In genomic region chr10:63518690-63519288, GRCh38 we compare ENCODE assay signal across 1 cellular context.
TF ChIP-seq lines count a peak whose summit lies in the region.

No MANE protein-coding gene starts in this region.

TF ChIP-seq in K562, 482 proteins besides CTCF, POLR2A, EP300 and RAD21:
- TF ChIP-seq PRMT5 (CRISPR knock-in tag; IDR thresholded peaks at IDR 0.05) (no peak), SFPQ (IDR thresholded peaks at IDR 0.05; ENCODE audit: low read depth, low read length) (no peak), TRIM24 (IDR thresholded peaks at IDR 0.05) (peak in 1 of 2 experiments; percentile 39; a peak in 1 of 4 replicates), ZBTB33 (CRISPR knock-in tag; IDR thresholded peaks at IDR 0.05) (peak; percentile 72; the same call in 1 of the 2 replicates), TCF7L2 (IDR thresholded peaks at IDR 0.05; ENCODE audit: low read depth, low read length) (no peak), HOMEZ (CRISPR knock-in tag; IDR thresholded peaks at IDR 0.05) (no peak), ATF3 (IDR thresholded peaks at IDR 0.05) (0 out of 2 replicates have a peak, but pooled peaks have one; percentile 12), ATF3 (CRISPR knock-in tag; conservative IDR thresholded peaks at IDR 0.05) (no peak), ZNF165 (CRISPR knock-in tag; IDR thresholded peaks at IDR 0.05; ENCODE audit: borderline replicate concordance) (no peak), IRF9 (tag; IDR thresholded peaks at IDR 0.05) (no peak), KAT7 (CRISPR knock-in tag; IDR thresholded peaks at IDR 0.05; ENCODE audit: borderline replicate concordance) (no peak), ZKSCAN1 (IDR thresholded peaks at IDR 0.05; ENCODE audit: low read depth, low read length) (peak; percentile 97), ZNF398 (CRISPR knock-in tag; IDR thresholded peaks at IDR 0.05) (no peak), ATF4 (CRISPR knock-in tag; IDR thresholded peaks at IDR 0.05) (no peak)
